In the genomic region with DNA sequence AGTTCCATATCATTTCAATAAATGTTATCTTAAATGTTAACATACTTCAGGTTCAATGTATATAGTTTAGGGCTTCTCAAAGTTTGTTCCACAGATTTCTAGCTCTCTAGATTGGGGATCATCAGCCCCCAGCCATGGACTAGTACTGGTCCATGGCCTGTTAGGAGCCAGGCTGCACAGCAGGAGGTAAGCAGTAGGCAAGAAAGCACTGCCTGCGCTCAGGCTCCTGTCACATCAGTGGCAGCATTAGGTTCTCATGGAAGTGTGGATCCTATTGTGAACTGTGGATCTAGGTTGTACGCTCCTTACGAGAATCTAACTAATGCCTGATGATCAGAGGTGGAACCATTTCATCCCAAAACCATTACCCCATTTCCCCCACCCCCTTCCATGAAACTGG, we compare ENCODE assay signal across 9 cellular contexts.
"Had no signal": no experiment of that assay in that cellular context is flagged by ENCODE, and none has a peak within 500 bp of the region (broad histone marks: within the 10 kb centered on the region; RNA-seq: fewer than 3 reads in every experiment).

No MANE protein-coding gene starts in this region.

- H3K27ac ChIP-seq: SJSA1, skin epidermis had no signal

- H3K9me3 ChIP-seq: SJSA1 had no signal

- H3K36me3 ChIP-seq: SJSA1 had no signal

- H3K27me3 Mint-ChIP-seq: type B pancreatic cell had no signal

- ATAC-seq: esophagus mucosa had no signal

- H3K9me3 Mint-ChIP-seq: type B pancreatic cell had no signal

- H3K4me3 Mint-ChIP-seq: type B pancreatic cell had no signal

- H3K4me3 ChIP-seq: SJSA1, skin epidermis had no signal

- H3K4me1 ChIP-seq: SJSA1 had no signal

- H3K36me3 Mint-ChIP-seq: type B pancreatic cell had no signal

- H3K27ac Mint-ChIP-seq: type B pancreatic cell had no signal

- H3K27me3 ChIP-seq: SJSA1 had no signal

- DNase-seq: activated CD4-positive, alpha-beta T cell treated with anti-CD3 and anti-CD28 coated beads, Interleukin-2, amount 50 U/mL, for 4 hours; activated CD8-positive, alpha-beta memory T cell treated with anti-CD3 and anti-CD28 coated beads, Interleukin-2, amount 50 U/mL, for 48 hours; anterior cingulate cortex; substantia nigra; SW 1271 had no signal
